Comparison of ENCODE assay signal across 21 cellular contexts in the genomic region with DNA sequence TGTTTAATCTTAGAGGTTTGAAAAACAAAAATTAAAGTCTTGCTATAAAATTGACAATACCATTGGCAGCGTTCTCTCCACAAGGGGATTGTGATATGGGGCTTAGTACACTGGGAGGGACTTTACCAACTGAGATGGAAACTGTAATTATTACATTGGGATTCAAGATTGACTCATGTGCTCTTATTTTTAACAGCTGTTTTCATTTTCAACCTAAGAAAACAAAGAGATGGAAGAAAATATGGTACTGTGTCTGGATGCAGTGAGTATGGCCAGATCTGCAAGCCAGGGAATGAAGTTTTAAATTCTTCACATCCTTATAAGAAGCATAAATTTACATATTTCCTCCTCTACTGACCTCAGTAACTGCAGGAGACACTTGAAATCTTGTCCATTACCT.
A peak's percentile ranks its signal among the peaks of the same experiment; 100 is the strongest.
DNase-seq lines count a peak whose midpoint lies in the region; TF ChIP-seq lines count a peak whose summit lies in the region.
"Had no signal": no experiment of that assay in that cellular context is flagged by ENCODE, and none has a peak within 500 bp of the region (broad histone marks: within the 10 kb centered on the region; RNA-seq: fewer than 3 reads in every experiment).

No MANE protein-coding gene starts in this region.

- TF ChIP-seq CTCF in KMS-11 (conservative IDR thresholded peaks at IDR 0.05; ENCODE audit: low read depth, low read length) (no peak), VCaP (conservative IDR thresholded peaks at IDR 0.05) (no peak), fibroblast of the aortic adventitia (IDR thresholded peaks at IDR 0.05; ENCODE audit: insufficient read depth, low read length) (no peak), stomach (IDR thresholded peaks at IDR 0.05) (no peak)

- no peak overlapping the region for H3K9ac ChIP-seq in KMS-11

- H3K27me3 ChIP-seq in KMS-11 (ENCODE audit: insufficient read depth, low read depth) (no peaks in the 10 kb centered on the region), stomach (no peaks in the 10 kb centered on the region)
- H3K27me3 ChIP-seq: esophagus squamous epithelium, ovary had no signal

- no peak for TF ChIP-seq POLR2A in stomach (IDR thresholded peaks at IDR 0.05)

- H3K36me3 ChIP-seq in KMS-11 (ENCODE audit: insufficient read depth) (no peaks in the 10 kb centered on the region), stomach (peaks cover 0 to 9% (median 8%) of the 10 kb centered on the region in 4 donors)
- H3K36me3 ChIP-seq: ovary had no signal

- H3K27ac ChIP-seq in KMS-11: no peak overlapping the region; the same call in 1 of the 2 replicates
- peak overlapping the region; percentile 74 for H3K27ac ChIP-seq in VCaP
- peak overlapping the region in 4 of 5 donors; percentile 22 to 83 (median 72) for H3K27ac ChIP-seq in stomach
- H3K27ac ChIP-seq: ovary had no signal

- TF ChIP-seq EP300 in stomach (IDR thresholded peaks at IDR 0.05): no peak

- H4K20me1 ChIP-seq in KMS-11 (ENCODE audit: insufficient read depth): no peaks in the 10 kb centered on the region

- WGBS in stomach, 5 donors: 69 to 83% (median 81%) methylated on average over 1 of the region's 1 CpG

- no peak overlapping the region for H2AFZ ChIP-seq in KMS-11 (ENCODE audit: low read depth)

- H3K4me1 ChIP-seq in KMS-11 (ENCODE audit: low read depth, poor library complexity, severe bottlenecking) (peaks cover 32% of the 10 kb centered on the region), stomach (peaks cover 25 to 40% (median 32%) of the 10 kb centered on the region in 4 donors)

- H3K79me2 ChIP-seq in KMS-11 (ENCODE audit: insufficient read depth, low read depth): no peaks in the 10 kb centered on the region

- peak overlapping the region; percentile 70; the same call in 1 of the 2 replicates for H3K4me2 ChIP-seq in KMS-11

- intact Hi-C loops in stomach (cut with DNase I; ENCODE audit: low total_unique reads): no loop called here

- H3K4me3 ChIP-seq in KMS-11 (IDR thresholded peaks at IDR 0.05; ENCODE audit: insufficient read depth, low read depth, low read length): no peak overlapping the region
- no peak overlapping the region for H3K4me3 ChIP-seq in fibroblast of the aortic adventitia (ENCODE audit: low read depth, low read length)
- H3K4me3 ChIP-seq in stomach: no peak overlapping the region
- H3K4me3 ChIP-seq: esophagus squamous epithelium, ovary had no signal

- no peaks in the 10 kb centered on the region for H3K9me3 ChIP-seq in stomach
- H3K9me3 ChIP-seq: esophagus squamous epithelium, ovary had no signal

- DNase-seq in fibroblast of the aortic adventitia (ENCODE audit: low read depth) (peak; percentile 45), stomach (no peak), NCI-H2227 (lab: John Stamatoyannopoulos, UW; ENCODE audit: unreplicated experiment) (no peak), iPS-NIHi7 (ENCODE audit: extremely low spot score) (no peak), NCI-H1694 (lab: John Stamatoyannopoulos, UW) (no peak)
- DNase-seq: activated naive CD4-positive, alpha-beta T cell treated with anti-CD3 and anti-CD28 coated beads, Interleukin-2, amount 50 U/mL, for 16 hours; AML-193; effector memory CD8-positive, alpha-beta T cell; esophagus squamous epithelium; KG1; midbrain; natural killer cell; NCI-H1048; NCI-H1930; NCI-H2227 treated with DMSO at 0.1 percent for 48 hours; NCI-H748 treated with DMSO at 0.1 percent for 48 hours; ovary; SHP77 treated with DMSO at 0.1 percent for 48 hours; T-cell had no signal
